In the genomic region with DNA sequence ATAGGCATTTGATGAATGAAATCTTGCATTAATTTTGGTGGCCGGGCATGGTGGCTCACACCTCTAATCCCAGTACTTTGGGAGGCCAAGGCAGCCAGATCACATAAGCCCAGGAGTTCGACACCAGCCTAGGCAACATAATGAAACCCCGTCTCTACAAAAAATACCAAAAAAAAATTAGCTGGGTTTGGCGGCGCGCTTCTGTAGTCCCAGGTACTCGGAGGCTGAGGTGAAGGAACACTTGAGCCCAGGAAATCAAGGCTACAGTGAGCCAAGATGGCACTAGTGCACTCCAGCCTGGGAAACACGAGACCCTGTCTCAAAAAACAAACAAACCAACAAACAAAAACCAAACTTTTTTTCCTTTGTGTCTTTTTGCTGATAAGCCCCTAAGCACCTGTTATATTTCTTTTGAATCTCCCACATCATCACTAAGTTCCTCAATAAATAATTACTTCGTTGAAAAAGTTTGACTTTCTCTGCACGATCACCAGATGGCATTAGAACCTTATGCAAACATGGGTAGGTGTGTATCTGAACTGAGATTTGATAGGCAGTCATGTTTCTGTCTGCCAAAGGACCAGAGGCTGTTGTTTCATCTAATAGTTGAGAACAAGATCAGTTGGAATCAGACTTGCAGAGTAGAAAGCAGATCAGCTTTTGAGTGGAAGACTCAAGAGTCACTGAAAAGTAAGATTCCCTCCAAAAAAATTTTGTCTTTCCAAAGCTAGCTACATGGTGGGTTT, we compare ENCODE assay signal across 1 cellular context.
TF ChIP-seq lines count a peak whose summit lies in the region.

No MANE protein-coding gene starts in this region.

TF ChIP-seq in H1, 55 proteins besides CTCF, POLR2A, EP300 and RAD21:
- TF ChIP-seq RBBP5 (IDR thresholded peaks at IDR 0.05; ENCODE audit: borderline replicate concordance, low read depth, low read length), result no peak
- TF ChIP-seq RFX5 (IDR thresholded peaks at IDR 0.05; ENCODE audit: borderline replicate concordance, low read depth, low read length), result no peak
- TF ChIP-seq KDM1A (IDR thresholded peaks at IDR 0.05; ENCODE audit: borderline replicate concordance, low read length), result no peak
- no peak for TF ChIP-seq CTBP2 (IDR thresholded peaks at IDR 0.05; ENCODE audit: borderline replicate concordance, insufficient read depth, insufficient read length, low read length)
- TF ChIP-seq EZH2 (IDR thresholded peaks at IDR 0.05; ENCODE audit: low read depth, low read length, severe bottlenecking), result no peak
